Comparison of ENCODE assay signal across 12 cellular contexts in genomic region chr10:102670065-102670400, GRCh38. TPM values are rescaled to one million over a fixed set of nuclear protein-coding genes. Genes with fewer than 3 reads are reported as not detected.
A peak's percentile ranks its signal among the peaks of the same experiment; 100 is the strongest.
DNase-seq lines count a peak whose midpoint lies in the region; ATAC-seq and TF ChIP-seq lines count a peak whose summit lies in the region.
"Had no signal": no experiment of that assay in that cellular context is flagged by ENCODE, and none has a peak within 500 bp of the region (broad histone marks: within the 10 kb centered on the region; RNA-seq: fewer than 3 reads in every experiment).

No MANE protein-coding gene starts in this region.

- ATAC-seq in left lung = no peak
- no peak for ATAC-seq in GM21825 (IDR thresholded peaks at IDR 0.05; ENCODE audit: unreplicated experiment)

- H3K4me1 ChIP-seq in HEK293 (ENCODE audit: control insufficient read depth, insufficient read depth, low read length) (peaks cover 6% of the 10 kb centered on the region; the same call in 1 of the 2 replicates), left lung (peaks cover 30 to 48% of the 10 kb centered on the region in 2 donors)

- TF ChIP-seq CTCF in HEK293 (tag by site-specific recombination; IDR thresholded peaks at IDR 0.05) (peak; percentile 4; the same call in 1 of the 2 replicates), VCaP (conservative IDR thresholded peaks at IDR 0.05) (0 out of 2 replicates have a peak, but pooled peaks have one; percentile 7), left lung (IDR thresholded peaks at IDR 0.05) (peak in 1 of 2 donors; percentile 22)

- H3K27ac Mint-ChIP-seq in activated T-helper 2 cell treated with anti-CD3 and anti-CD28 coated beads, Interferon-gamma antibody, Interleukin-2, Interleukin-4, amounts not matched to agents 10 μg/mL and 5 μg/mL and 100 μg/mL, durations not matched to agents 14 hours and 24 hours and 36 hours = no peak overlapping the region
- H3K27ac Mint-ChIP-seq: activated naive CD8-positive, alpha-beta T cell had no signal

- H3K36me3 ChIP-seq in HEK293 (ENCODE audit: control insufficient read depth in 2 of 2, insufficient read depth in 1 of 2, low read length in 2 of 2) (no peaks in the 10 kb centered on the region), left lung (no peaks in the 10 kb centered on the region)

- no peak for DNase-seq in left lung
- no peak for DNase-seq in NCI-H1694 treated with DMSO at 0.1 percent for 48 hours (lab: John Stamatoyannopoulos, UW)
- DNase-seq in activated T-helper 2 cell treated with anti-CD3 and anti-CD28 coated beads, Interferon-gamma antibody, Interleukin-2, Interleukin-4, amounts not matched to agents 10 μg/mL and 5 μg/mL and 100 μg/mL, durations not matched to agents 14 hours and 24 hours and 36 hours (ENCODE audit: low spot score) = no peak
- DNase-seq: activated CD8-positive, alpha-beta memory T cell treated with anti-CD3 and anti-CD28 coated beads for 24 hours; stimulated activated CD4-positive, alpha-beta T cell treated with anti-CD3 and anti-CD28 coated beads, Interleukin-4, amount 100 ng/mL, for 1 hour; stimulated activated naive CD4-positive, alpha-beta T cell treated with Interleukin-2 at 50 U/mL for 16 hours had no signal

- no peak overlapping the region for H3K27ac ChIP-seq in HEK293 (ENCODE audit: extremely low read depth, low read depth, low read length)
- no peak overlapping the region for H3K27ac ChIP-seq in VCaP
- H3K27ac ChIP-seq in left lung = peak overlapping the region; percentile 44 to 60
- peak overlapping the region; percentile 83 for H3K27ac ChIP-seq in temporal lobe (ENCODE audit: low read depth, low read length)

- intact Hi-C loops in left lung (cut with DNase I) = no loop called here
- intact Hi-C loops in activated T-helper 2 cell treated with anti-CD3 and anti-CD28 coated beads, Interferon-gamma antibody, Interleukin-2, Interleukin-4, amounts not matched to agents 10 μg/mL and 5 μg/mL and 100 μg/mL, durations not matched to agents 14 hours and 24 hours and 36 hours (cut with micrococcal nuclease) = loop anchor here (5.0 kb wide), 1 partner anchor 42 kb away; the partner anchor contains the start of genes ARL3 and SFXN2

- POLR2A ChIA-PET in HEK293 (lab: Yijun Ruan, JAX) = interaction anchor here (1.3 kb wide), 1 partner anchor 44 kb away, joined by 5 read pairs; the partner anchor contains the start of genes ARL3 and SFXN2

- no peaks in the 10 kb centered on the region for H3K27me3 ChIP-seq in left lung

- H3K4me3 Mint-ChIP-seq in activated T-helper 2 cell treated with anti-CD3 and anti-CD28 coated beads, Interferon-gamma antibody, Interleukin-2, Interleukin-4, amounts not matched to agents 10 μg/mL and 5 μg/mL and 100 μg/mL, durations not matched to agents 14 hours and 24 hours and 36 hours (ENCODE audit: low read depth) = no peak overlapping the region
- H3K4me3 Mint-ChIP-seq: activated naive CD8-positive, alpha-beta T cell had no signal

- H3K4me3 ChIP-seq in HEK293 (ENCODE audit: low read depth, low read length) (no peak overlapping the region), left lung (no peak overlapping the region)

- H3K4me1 Mint-ChIP-seq in activated T-helper 2 cell treated with anti-CD3 and anti-CD28 coated beads, Interferon-gamma antibody, Interleukin-2, Interleukin-4, amounts not matched to agents 10 μg/mL and 5 μg/mL and 100 μg/mL, durations not matched to agents 14 hours and 24 hours and 36 hours (ENCODE audit: low read depth) = peaks cover 21% of the 10 kb centered on the region

- no peaks in the 10 kb centered on the region for H3K9me3 Mint-ChIP-seq in activated T-helper 2 cell treated with anti-CD3 and anti-CD28 coated beads, Interferon-gamma antibody, Interleukin-2, Interleukin-4, amounts not matched to agents 10 μg/mL and 5 μg/mL and 100 μg/mL, durations not matched to agents 14 hours and 24 hours and 36 hours
- H3K9me3 Mint-ChIP-seq: CD8-positive, alpha-beta memory T cell had no signal

- H3K36me3 Mint-ChIP-seq in activated T-helper 2 cell treated with anti-CD3 and anti-CD28 coated beads, Interferon-gamma antibody, Interleukin-2, Interleukin-4, amounts not matched to agents 10 μg/mL and 5 μg/mL and 100 μg/mL, durations not matched to agents 14 hours and 24 hours and 36 hours (ENCODE audit: low read depth) = no peaks in the 10 kb centered on the region
- H3K36me3 Mint-ChIP-seq: activated naive CD8-positive, alpha-beta T cell; CD8-positive, alpha-beta memory T cell had no signal

- H3K9me3 ChIP-seq in HEK293 (ENCODE audit: control insufficient read depth, insufficient read depth, low read depth, low read length) = no peaks in the 10 kb centered on the region
- H3K9me3 ChIP-seq in left lung = no peaks in the 10 kb centered on the region

- CTCF ChIA-PET in HEK293 (lab: Yijun Ruan, JAX) = interaction anchor here (0.5 to 2.8 kb wide), 22 partner anchors 8 to 439 kb away, joined by 3 to 22 read pairs (median 4); partner anchors contain the start of genes ARL3, SFXN2 and TRIM8

- no peaks in the 10 kb centered on the region for H3K27me3 Mint-ChIP-seq in activated T-helper 2 cell treated with anti-CD3 and anti-CD28 coated beads, Interferon-gamma antibody, Interleukin-2, Interleukin-4, amounts not matched to agents 10 μg/mL and 5 μg/mL and 100 μg/mL, durations not matched to agents 14 hours and 24 hours and 36 hours (ENCODE audit: low read depth)
- H3K27me3 Mint-ChIP-seq: activated naive CD8-positive, alpha-beta T cell; CD8-positive, alpha-beta memory T cell had no signal

TF ChIP-seq in HEK293, 187 proteins besides CTCF, POLR2A, EP300 and RAD21:
- TF ChIP-seq ZBTB20 (tag by site-specific recombination; IDR thresholded peaks at IDR 0.05) (no peak), ZBTB26 (tag by site-specific recombination; optimal IDR thresholded peaks at IDR 0.05) (peak; percentile 8)

RNA-seq across cellular contexts. Expression of gene TRIM8, which starts 25.8 kb away (rescaled TPM):
- total RNA-seq in left lung (100 to 1,000 TPM; 123 to 180 TPM), temporal lobe (27.0 TPM)
- 76.7 and 82.9 TPM in 2 replicates for total RNA-seq in activated T-helper 2 cell treated with anti-CD3 and anti-CD28 coated beads, Interferon-gamma antibody, Interleukin-2, Interleukin-4, amounts not matched to agents 10 μg/mL and 5 μg/mL and 100 μg/mL, durations not matched to agents 14 hours and 24 hours and 36 hours

RNA-seq across cellular contexts. Expression of gene ARL3, which starts 44.2 kb away (rescaled TPM):
- total RNA-seq in left lung (10 to 100 TPM; 10.3 to 11.0 TPM), temporal lobe (32.5 TPM)
- total RNA-seq in activated T-helper 2 cell treated with anti-CD3 and anti-CD28 coated beads, Interferon-gamma antibody, Interleukin-2, Interleukin-4, amounts not matched to agents 10 μg/mL and 5 μg/mL and 100 μg/mL, durations not matched to agents 14 hours and 24 hours and 36 hours = 11.1 and 12.2 TPM in 2 replicates

RNA-seq across cellular contexts. Expression of gene SFXN2, which starts 44.4 kb away (rescaled TPM):
- total RNA-seq in left lung (10 to 100 TPM; 17.1 to 21.0 TPM), temporal lobe (3.4 TPM)
- 52.2 and 54.0 TPM in 2 replicates for total RNA-seq in activated T-helper 2 cell treated with anti-CD3 and anti-CD28 coated beads, Interferon-gamma antibody, Interleukin-2, Interleukin-4, amounts not matched to agents 10 μg/mL and 5 μg/mL and 100 μg/mL, durations not matched to agents 14 hours and 24 hours and 36 hours

Comparison
In these comparisons a context has a peak if more than half of its experiments do, and no peak if none do; other contexts are left out.
1. H3K27ac ChIP-seq: peak in left lung (2 of 2) and temporal lobe (single experiment); none in HEK293 (single experiment) and VCaP (single experiment).